ENCODE assay signal across 25 cellular contexts in genomic region chr15:89125038-89125826, GRCh38. TPM values are rescaled to one million over a fixed set of nuclear protein-coding genes. Genes with fewer than 3 reads are reported as not detected.
A peak's percentile ranks its signal among the peaks of the same experiment; 100 is the strongest.
DNase-seq lines count a peak whose midpoint lies in the region; ATAC-seq, FAIRE-seq and TF ChIP-seq lines count a peak whose summit lies in the region.
"Had no signal": no experiment of that assay in that cellular context is flagged by ENCODE, and none has a peak within 500 bp of the region (broad histone marks: within the 10 kb centered on the region; RNA-seq: fewer than 3 reads in every experiment).

No MANE protein-coding gene starts in this region.

- no peak overlapping the region for H3K4me3 ChIP-seq in neutrophil (ENCODE audit: low read depth in 1 of 2, low read length in 1 of 2)
- H3K4me3 ChIP-seq: breast epithelium, GM12878, lung, ovary had no signal

- H3K9me3 Mint-ChIP-seq in activated CD8-positive, alpha-beta T cell treated with anti-CD3 and anti-CD28 coated beads, Interleukin-2, amount 10 ng/mL, durations not matched to agents 7 days and 5 days (ENCODE audit: insufficient read depth), result no peaks in the 10 kb centered on the region
- H3K9me3 Mint-ChIP-seq: activated CD4-positive, alpha-beta memory T cell treated with anti-CD3 and anti-CD28 coated beads, Interleukin-2, amount 10 ng/mL, durations not matched to agents 7 days and 5 days; activated naive CD8-positive, alpha-beta T cell treated with anti-CD3 and anti-CD28 coated beads for 36 hours; activated T-cell treated with anti-CD3 and anti-CD28 coated beads, Interleukin-2, amount 50 U/mL, for 24 hours; CD14-positive monocyte; stimulated activated naive CD8-positive, alpha-beta T cell treated with anti-CD3 and anti-CD28 coated beads, Interleukin-15, amount 100 ng/mL, for 72 hours had no signal

- no peak for FAIRE-seq in GM12891 (lab: Jason Lieb, UNC)
- FAIRE-seq: GM12878 had no signal

- TF ChIP-seq POLR2A in GM12891 (IDR thresholded peaks at IDR 0.05; ENCODE audit: low read depth, low read length), result no peak

- peaks cover 2% of the 10 kb centered on the region for H3K4me1 Mint-ChIP-seq in activated CD8-positive, alpha-beta T cell treated with anti-CD3 and anti-CD28 coated beads, Interleukin-2, amount 10 ng/mL, durations not matched to agents 7 days and 5 days (ENCODE audit: low read depth)
- H3K4me1 Mint-ChIP-seq: activated naive CD8-positive, alpha-beta T cell treated with anti-CD3 and anti-CD28 coated beads for 36 hours; stimulated activated naive CD8-positive, alpha-beta T cell treated with anti-CD3 and anti-CD28 coated beads, Interleukin-15, amount 100 ng/mL, for 72 hours had no signal

- H3K4me1 ChIP-seq in neutrophil (ENCODE audit: control insufficient read depth in 1 of 2, insufficient read depth in 1 of 2, low read depth in 1 of 2, low read length in 1 of 2), result peaks cover 25 to 26% of the 10 kb centered on the region in 2 experiments
- H3K4me1 ChIP-seq: breast epithelium had no signal

- H3K27ac Mint-ChIP-seq in activated CD8-positive, alpha-beta T cell treated with anti-CD3 and anti-CD28 coated beads, Interleukin-2, amount 10 ng/mL, durations not matched to agents 7 days and 5 days, result no peak overlapping the region
- H3K27ac Mint-ChIP-seq: activated CD4-positive, alpha-beta memory T cell treated with anti-CD3 and anti-CD28 coated beads, Interleukin-2, amount 10 ng/mL, durations not matched to agents 7 days and 5 days; activated naive CD8-positive, alpha-beta T cell treated with anti-CD3 and anti-CD28 coated beads for 36 hours had no signal

- H3K9me3 ChIP-seq in neutrophil, result no peaks in the 10 kb centered on the region
- H3K9me3 ChIP-seq: breast epithelium, ovary had no signal

- H3K36me3 ChIP-seq in neutrophil, result peaks cover 75% of the 10 kb centered on the region
- H3K36me3 ChIP-seq: breast epithelium, ovary had no signal

- CTCF ChIA-PET in activated CD8-positive, alpha-beta T cell treated with anti-CD3 and anti-CD28 coated beads, Interleukin-2, amount 10 ng/mL, durations not matched to agents 7 days and 5 days (lab: Charles Lee), result interaction anchor here (11.1 kb wide), 1 partner anchor 65 kb away, joined by 88 read pairs; no protein-coding TSS in a partner anchor

- no peak for TF ChIP-seq CTCF in neutrophil (IDR thresholded peaks at IDR 0.05)

- no peaks in the 10 kb centered on the region for H3K27me3 Mint-ChIP-seq in activated CD8-positive, alpha-beta T cell treated with anti-CD3 and anti-CD28 coated beads, Interleukin-2, amount 10 ng/mL, durations not matched to agents 7 days and 5 days (ENCODE audit: low read depth)
- H3K27me3 Mint-ChIP-seq: activated CD4-positive, alpha-beta memory T cell treated with anti-CD3 and anti-CD28 coated beads, Interleukin-2, amount 10 ng/mL, durations not matched to agents 7 days and 5 days; activated naive CD8-positive, alpha-beta T cell treated with anti-CD3 and anti-CD28 coated beads for 36 hours; activated T-cell treated with anti-CD3 and anti-CD28 coated beads, Interleukin-2, amount 50 U/mL, for 24 hours; stimulated activated naive CD8-positive, alpha-beta T cell treated with anti-CD3 and anti-CD28 coated beads, Interleukin-15, amount 100 ng/mL, for 72 hours had no signal

- peak overlapping the region; percentile 96 for H3K27ac ChIP-seq in neutrophil
- H3K27ac ChIP-seq: breast epithelium, ovary, WERI-Rb-1 had no signal

- peaks cover 12% of the 10 kb centered on the region for H3K36me3 Mint-ChIP-seq in activated CD8-positive, alpha-beta T cell treated with anti-CD3 and anti-CD28 coated beads, Interleukin-2, amount 10 ng/mL, durations not matched to agents 7 days and 5 days (ENCODE audit: low read depth)

- ATAC-seq in Right ventricle myocardium superior (ENCODE audit: poor library complexity) (peak; percentile 40), left ventricle myocardium superior (peak; percentile 28)
- no peak for ATAC-seq in activated CD8-positive, alpha-beta T cell treated with anti-CD3 and anti-CD28 coated beads, Interleukin-2, amount 10 ng/mL, durations not matched to agents 7 days and 5 days
- ATAC-seq in stimulated activated naive CD8-positive, alpha-beta T cell treated with anti-CD3 and anti-CD28 coated beads, Interleukin-15, Interleukin-2, amounts not matched to agents 100 U/mL and 50 U/mL, for 24 hours, result no peak
- ATAC-seq: esophagus mucosa; GM12878; stimulated activated naive CD8-positive, alpha-beta T cell treated with anti-CD3 and anti-CD28 coated beads, Interleukin-15, amount 100 ng/mL, for 72 hours had no signal

- no peak overlapping the region for H3K4me3 Mint-ChIP-seq in activated CD8-positive, alpha-beta T cell treated with anti-CD3 and anti-CD28 coated beads, Interleukin-2, amount 10 ng/mL, durations not matched to agents 7 days and 5 days
- H3K4me3 Mint-ChIP-seq: activated CD4-positive, alpha-beta memory T cell treated with anti-CD3 and anti-CD28 coated beads, Interleukin-2, amount 10 ng/mL, durations not matched to agents 7 days and 5 days; activated naive CD8-positive, alpha-beta T cell treated with anti-CD3 and anti-CD28 coated beads for 36 hours; activated T-cell treated with anti-CD3 and anti-CD28 coated beads, Interleukin-2, amount 50 U/mL, for 24 hours; CD14-positive monocyte; stimulated activated naive CD8-positive, alpha-beta T cell treated with anti-CD3 and anti-CD28 coated beads, Interleukin-15, amount 100 ng/mL, for 72 hours had no signal

- POLR2A ChIA-PET in activated CD8-positive, alpha-beta T cell treated with anti-CD3 and anti-CD28 coated beads, Interleukin-2, amount 10 ng/mL, durations not matched to agents 7 days and 5 days (lab: Charles Lee), result no interaction called here

- DNase-seq in Right ventricle myocardium superior, result no peak
- no peak for DNase-seq in cardiac septum (ENCODE audit: low spot score)
- no peak for DNase-seq in left ventricle myocardium superior
- no peak for DNase-seq in activated CD8-positive, alpha-beta T cell treated with anti-CD3 and anti-CD28 coated beads, Interleukin-2, amount 10 ng/mL, durations not matched to agents 7 days and 5 days
- DNase-seq in activated CD4-positive, CD25-positive, alpha-beta regulatory T cell treated with anti-CD3 and anti-CD28 coated beads, Interleukin-2, amount 50 U/mL, for 72 hours, result no peak
- DNase-seq in stimulated activated naive CD8-positive, alpha-beta T cell treated with anti-CD3 and anti-CD28 coated beads, Interleukin-15, Interleukin-2, amounts not matched to agents 100 U/mL and 50 U/mL, for 24 hours, result no peak
- no peak for DNase-seq in GM12891 (ENCODE audit: insufficient read length, low spot score)
- DNase-seq: activated CD4-positive, alpha-beta memory T cell treated with anti-CD3 and anti-CD28 coated beads, Interleukin-2, amount 10 ng/mL, durations not matched to agents 7 days and 5 days; activated naive CD8-positive, alpha-beta T cell treated with anti-CD3 and anti-CD28 coated beads for 36 hours; activated T-cell treated with anti-CD3 and anti-CD28 coated beads, Interleukin-2, amount 50 U/mL, for 24 hours; DMS 273 treated with DMSO at 0.1 percent for 48 hours; GF-D8; GOT3; NCI-H1417; NCI-H526 treated with DMSO at 0.1 percent for 48 hours; ovary; stimulated activated naive CD8-positive, alpha-beta T cell treated with anti-CD3 and anti-CD28 coated beads, Interleukin-15, amount 100 ng/mL, for 72 hours; trophoblast cell; WERI-Rb-1 had no signal

- H3K27me3 ChIP-seq in neutrophil, result no peaks in the 10 kb centered on the region
- H3K27me3 ChIP-seq: breast epithelium, ovary had no signal

- intact Hi-C loops in Right ventricle myocardium superior (cut with DNase I) (loop anchor here (10.0 kb wide), 1 partner anchor 70 kb away; no protein-coding TSS in a partner anchor), cardiac septum (cut with DNase I) (no loop called here), left ventricle myocardium superior (cut with micrococcal nuclease) (no loop called here)

TF ChIP-seq in GM12891, 5 proteins besides CTCF, POLR2A, EP300 and RAD21:
- TF ChIP-seq POU2F2 (IDR thresholded peaks at IDR 0.05; ENCODE audit: low read depth, low read length), result no peak
- no peak for TF ChIP-seq TAF1 (IDR thresholded peaks at IDR 0.05; ENCODE audit: low read depth, low read length)
- TF ChIP-seq POLR2AphosphoS5 (IDR thresholded peaks at IDR 0.05; ENCODE audit: low read depth, low read length), result no peak
- TF ChIP-seq SPI1 (IDR thresholded peaks at IDR 0.05; ENCODE audit: low read depth, low read length), result no peak
- TF ChIP-seq PAX5 (IDR thresholded peaks at IDR 0.05; ENCODE audit: insufficient read depth, low read length, severe bottlenecking), result no peak
TF ChIP-seq in GM12891: peak in this region for 0.

RNA-seq across cellular contexts. Expression of gene ABHD2, which starts 37.0 kb away (rescaled TPM):
- total RNA-seq in Right ventricle myocardium superior (59.4 TPM), cardiac septum (185 TPM), left ventricle myocardium superior (84.4 TPM)
- total RNA-seq in activated CD8-positive, alpha-beta T cell treated with anti-CD3 and anti-CD28 coated beads, Interleukin-2, amount 10 ng/mL, durations not matched to agents 7 days and 5 days, result 10 to 100 TPM; 71.3 to 71.9 TPM
- polyA plus RNA-seq in GM12891 (2012; ENCODE audit: low read depth, missing spikeins), result 5.7 TPM

Comparison
In these comparisons a context has a peak if more than half of its experiments do, and no peak if none do; other contexts are left out.
1. ATAC-seq: peak in Right ventricle myocardium superior (single experiment) and left ventricle myocardium superior (single experiment); none in activated CD8-positive, alpha-beta T cell treated with anti-CD3 and anti-CD28 coated beads, Interleukin-2, amount 10 ng/mL, durations not matched to agents 7 days and 5 days (single experiment) and stimulated activated naive CD8-positive, alpha-beta T cell treated with anti-CD3 and anti-CD28 coated beads, Interleukin-15, Interleukin-2, amounts not matched to agents 100 U/mL and 50 U/mL, for 24 hours (single experiment).